ENCODE assay signal across 9 cellular contexts in genomic region chr2:190718652-190719526, GRCh38.
DNase-seq lines count a peak whose midpoint lies in the region; ATAC-seq, FAIRE-seq and TF ChIP-seq lines count a peak whose summit lies in the region.
"Had no signal": no experiment of that assay in that cellular context is flagged by ENCODE, and none has a peak within 500 bp of the region (broad histone marks: within the 10 kb centered on the region; RNA-seq: fewer than 3 reads in every experiment).

No MANE protein-coding gene starts in this region.

- H3K9ac ChIP-seq in HepG2 (ENCODE audit: insufficient read depth, low read depth, low read length) = no peak overlapping the region

- in situ Hi-C loops in HepG2 (cut with HindIII; ENCODE audit: extremely low pct_ligation_motif_present, low pct_unique_long_range_greater_than_20kb) = no loop called here
- in situ Hi-C loops in transverse colon (cut with MboI; ENCODE audit: low pct_ligation_motif_present in 1 of 4, low pct_unique_long_range_greater_than_20kb in 1 of 4, low sequenced_read_pairs in 3 of 4) = no loop called here

- BruUV-seq in HepG2 (replicated peaks; lab: Mats Ljungman, UMichigan) = no TSS peak

- H3K27me3 Mint-ChIP-seq in activated naive CD8-positive, alpha-beta T cell = no peaks in the 10 kb centered on the region
- H3K27me3 Mint-ChIP-seq in osteocyte (ENCODE audit: unreplicated experiment) = no peaks in the 10 kb centered on the region

- H3K36me3 ChIP-seq in HepG2 (replicated peaks in 1 of 2; ENCODE audit: control insufficient read depth in 1 of 2, insufficient read depth in 2 of 2, low read length in 2 of 2) = no peaks in the 10 kb centered on the region
- H3K36me3 ChIP-seq in transverse colon = no peaks in the 10 kb centered on the region

- H3K9me3 Mint-ChIP-seq in activated naive CD8-positive, alpha-beta T cell (ENCODE audit: low read depth) = no peaks in the 10 kb centered on the region
- no peaks in the 10 kb centered on the region for H3K9me3 Mint-ChIP-seq in osteocyte (ENCODE audit: unreplicated experiment)

- H3K4me2 ChIP-seq in HepG2 (ENCODE audit: low read depth, low read length) = no peak overlapping the region

- peak overlapping the region; percentile 96 for H3K27ac Mint-ChIP-seq in activated naive CD8-positive, alpha-beta T cell
- H3K27ac Mint-ChIP-seq in osteocyte (ENCODE audit: unreplicated experiment) = no peak overlapping the region

- TF ChIP-seq POLR2A in HepG2 (IDR thresholded peaks at IDR 0.05; ENCODE audit: insufficient read depth in 1 of 2, low read depth in 2 of 2, low read length in 2 of 2) = no peak
- no peak for TF ChIP-seq POLR2A in transverse colon (IDR thresholded peaks at IDR 0.05)

- DNase-seq in GM10248 (ENCODE audit: extremely low spot score) = peak; percentile 67
- peak; percentile 45 for DNase-seq in HuH-7 (ENCODE audit: low spot score)
- DNase-seq in HepG2 (ENCODE audit: low spot score) = peak; percentile 30
- DNase-seq in transverse colon = peak; percentile 13
- no peak for DNase-seq in osteocyte (ENCODE audit: extremely low spot score, unreplicated experiment)
- no peak for DNase-seq in KG1 (lab: John Stamatoyannopoulos, UW)

- TF ChIP-seq EP300 in HepG2 (IDR thresholded peaks at IDR 0.05; ENCODE audit: low read depth in 2 of 2, low read length in 2 of 2) (no peak), HepG2 (CRISPR knock-in tag; IDR thresholded peaks at IDR 0.05; ENCODE audit: borderline replicate concordance) (no peak), transverse colon (IDR thresholded peaks at IDR 0.05; ENCODE audit: low read depth) (no peak)

- H3K4me1 Mint-ChIP-seq in activated naive CD8-positive, alpha-beta T cell (ENCODE audit: low read depth) = peaks cover 70% of the 10 kb centered on the region
- H3K4me1 Mint-ChIP-seq in osteocyte (ENCODE audit: unreplicated experiment) = peaks cover 28% of the 10 kb centered on the region

- peak overlapping the region; percentile 74 for H3K4me3 Mint-ChIP-seq in activated naive CD8-positive, alpha-beta T cell
- no peak overlapping the region for H3K4me3 Mint-ChIP-seq in osteocyte (ENCODE audit: unreplicated experiment)

- ATAC-seq in GM21723 (IDR thresholded peaks at IDR 0.05; ENCODE audit: unreplicated experiment) = peak; percentile 59
- ATAC-seq in HepG2 = peak; percentile 78

- H3K4me1 ChIP-seq in HepG2 (ENCODE audit: insufficient read depth, low read length) = no peaks in the 10 kb centered on the region
- no peaks in the 10 kb centered on the region for H3K4me1 ChIP-seq in transverse colon

- TF ChIP-seq CTCF in GM10248 (IDR thresholded peaks at IDR 0.05; ENCODE audit: control extremely low read depth, extremely low read depth, low read depth, missing control alignments) (peak; percentile 12), HepG2 (CRISPR knock-in tag; IDR thresholded peaks at IDR 0.05) (no peak), transverse colon (IDR thresholded peaks at IDR 0.05) (no peak), osteocyte (IDR thresholded peaks at IDR 0.05) (no peak)

- intact Hi-C loops in HepG2 (cut with micrococcal nuclease; ENCODE audit: unreplicated experiment) (no loop called here), transverse colon (cut with DNase I; ENCODE audit: low total_unique reads) (no loop called here)

- H3K9me3 ChIP-seq in HepG2 (ENCODE audit: low read length) (no peaks in the 10 kb centered on the region), transverse colon (no peaks in the 10 kb centered on the region)

- FAIRE-seq in HepG2 (lab: Jason Lieb, UNC) = no peak
- FAIRE-seq: TTC549 had no signal

- TF ChIP-seq RAD21 in HepG2 (CRISPR knock-in tag; IDR thresholded peaks at IDR 0.05) = no peak

- no peak overlapping the region for H3K27ac ChIP-seq in HepG2 (ENCODE audit: extremely low read length, insufficient read depth, low read length)
- no peak overlapping the region for H3K27ac ChIP-seq in transverse colon

- H3K36me3 Mint-ChIP-seq in activated naive CD8-positive, alpha-beta T cell = peaks cover 3% of the 10 kb centered on the region
- H3K36me3 Mint-ChIP-seq in osteocyte (ENCODE audit: unreplicated experiment) = no peaks in the 10 kb centered on the region

- CTCF ChIA-PET in GM10248 (lab: Yijun Ruan, JAX) = interaction anchor here (0.8 to 3.3 kb wide), 12 partner anchors 13 to 40 kb away, joined by 3 to 13 read pairs (median 3); no protein-coding TSS in a partner anchor
- CTCF ChIA-PET in HepG2 (lab: Yijun Ruan, JAX; ENCODE audit: low intra/inter-chr PET ratio, low total read pairs) = no interaction called here

- no peaks in the 10 kb centered on the region for H4K20me1 ChIP-seq in HepG2 (ENCODE audit: insufficient read depth, low read length)

- WGBS in HepG2 (ENCODE audit: low lambda C conversion rate) = 28% methylated on average over 7 of the region's 7 CpGs
- 30 to 45% methylated on average over 4 to 7 of the region's 7 CpGs for WGBS in transverse colon (ENCODE audit: low coverage in 1 of 2), 2 donors

- H3K4me3 ChIP-seq in HepG2 (replicated peaks in 1 of 3; ENCODE audit: insufficient read depth in 1 of 3, low read depth in 2 of 3, low read length in 3 of 3) = no peak overlapping the region
- no peak overlapping the region for H3K4me3 ChIP-seq in transverse colon

- peaks cover 2 to 10% of the 10 kb centered on the region in 2 experiments; a peak in 4 of 5 replicates for H3K27me3 ChIP-seq in HepG2 (ENCODE audit: control insufficient read depth in 1 of 2, insufficient read depth in 2 of 2, low read length in 2 of 2)
- H3K27me3 ChIP-seq in transverse colon = no peaks in the 10 kb centered on the region

- H2AFZ ChIP-seq in HepG2 (ENCODE audit: low read length) = no peak overlapping the region

- no peaks in the 10 kb centered on the region for H3K79me2 ChIP-seq in HepG2 (ENCODE audit: insufficient read depth, low read length)

- POLR2A ChIA-PET in GM10248 (lab: Yijun Ruan, JAX) = interaction anchor here (0.5 to 0.9 kb wide), 4 partner anchors 10 to 164 kb away, joined by 3 read pairs; no protein-coding TSS in a partner anchor
- POLR2A ChIA-PET in HepG2 (lab: Yijun Ruan, JAX) = no interaction called here

TF ChIP-seq in HepG2, 621 proteins besides CTCF, POLR2A, EP300 and RAD21 (continues in another document):
- TF ChIP-seq JARID2 (CRISPR knock-in tag; IDR thresholded peaks at IDR 0.05; ENCODE audit: insufficient replicate concordance) (no peak), JUNB (CRISPR knock-in tag; IDR thresholded peaks at IDR 0.05; ENCODE audit: borderline replicate concordance) (peak; percentile 44; the same call in 1 of the 2 replicates), RARA (CRISPR knock-in tag; IDR thresholded peaks at IDR 0.05) (peak; percentile 22; the same call in 1 of the 2 replicates), ZNF761 (CRISPR knock-in tag; conservative IDR thresholded peaks at IDR 0.05) (no peak), RXRA (CRISPR knock-in tag; IDR thresholded peaks at IDR 0.05) (peak; percentile 35; the same call in 1 of the 2 replicates), FOSL2 (CRISPR knock-in tag; IDR thresholded peaks at IDR 0.05) (peak; percentile 70), SMC3 (IDR thresholded peaks at IDR 0.05; ENCODE audit: low read length) (no peak), FOXK2 (IDR thresholded peaks at IDR 0.05) (no peak), HMGXB4 (CRISPR knock-in tag; IDR thresholded peaks at IDR 0.05; ENCODE audit: borderline replicate concordance in 1 of 2, low read depth in 1 of 2) (no peak), ARID5B (CRISPR knock-in tag; IDR thresholded peaks at IDR 0.05) (no peak), RXRB (CRISPR knock-in tag; IDR thresholded peaks at IDR 0.05; ENCODE audit: borderline replicate concordance) (peak; percentile 69; the same call in 1 of the 2 replicates)

Comparison
In these comparisons a context has a peak if more than half of its experiments do, and no peak if none do; other contexts are left out.
1. DNase-seq: peak in GM10248 (single experiment), HuH-7 (single experiment), HepG2 (single experiment) and transverse colon (single experiment); none in osteocyte (single experiment) and KG1 (single experiment).